8 cellular contexts compared by ENCODE assay signal in genomic region chr6:1390071-1390804, GRCh38. TPM values are rescaled to one million over a fixed set of nuclear protein-coding genes. Genes with fewer than 3 reads are reported as not detected.
DNase-seq lines count a peak whose midpoint lies in the region; ATAC-seq and TF ChIP-seq lines count a peak whose summit lies in the region.

No MANE protein-coding gene starts in this region.

- peaks cover 13% of the 10 kb centered on the region for H3K4me1 Mint-ChIP-seq in activated T-helper 17 cell treated with anti-CD3 and anti-CD28 coated beads, Interleukin-2, amount 50 U/mL, for 72 hours

- H3K9me3 ChIP-seq in hepatocyte (ENCODE audit: low read depth), result no peaks in the 10 kb centered on the region

- CTCF ChIA-PET in GM10248 (lab: Yijun Ruan, JAX), result interaction anchor here (0.6 kb wide), 1 partner anchor 9 kb away, joined by 4 read pairs; no protein-coding TSS in a partner anchor

- no peak for TF ChIP-seq CTCF in hepatocyte (IDR thresholded peaks at IDR 0.05; ENCODE audit: poor library complexity)
- TF ChIP-seq CTCF in GM10248 (IDR thresholded peaks at IDR 0.05; ENCODE audit: control extremely low read depth, extremely low read depth, low read depth, missing control alignments), result no peak

- peak overlapping the region; percentile 94 for H3K27ac ChIP-seq in hepatocyte
- peak overlapping the region in 5 of 21 experiments; percentile 23 to 77 (median 59) for H3K27ac ChIP-seq in skin epidermis

- no peaks in the 10 kb centered on the region for H3K9me3 Mint-ChIP-seq in activated T-helper 17 cell treated with anti-CD3 and anti-CD28 coated beads, Interleukin-2, amount 50 U/mL, for 72 hours

- H3K27me3 ChIP-seq in hepatocyte, result peaks cover 89% of the 10 kb centered on the region

- peaks cover 19% of the 10 kb centered on the region for H4K20me1 ChIP-seq in hepatocyte (ENCODE audit: insufficient read depth, poor library complexity, severe bottlenecking)

- peak; percentile 67 for DNase-seq in activated CD8-positive, alpha-beta memory T cell treated with anti-CD3 and anti-CD28 coated beads for 24 hours
- DNase-seq in activated CD8-positive, alpha-beta memory T cell treated with anti-CD3 and anti-CD28 coated beads, Interleukin-2, amount 50 U/mL, for 4 hours, result no peak
- DNase-seq in hepatocyte (ENCODE audit: low spot score), result no peak
- DNase-seq in GM10248 (ENCODE audit: extremely low spot score), result no peak
- DNase-seq in NCI-H1436 treated with DMSO at 0.1 percent for 48 hours (lab: John Stamatoyannopoulos, UW), result no peak

- no peaks in the 10 kb centered on the region for H3K36me3 Mint-ChIP-seq in activated T-helper 17 cell treated with anti-CD3 and anti-CD28 coated beads, Interleukin-2, amount 50 U/mL, for 72 hours (ENCODE audit: low read depth)

- H2AFZ ChIP-seq in hepatocyte, result peak overlapping the region; percentile 33

- peaks cover 5% of the 10 kb centered on the region for H3K4me1 ChIP-seq in hepatocyte (ENCODE audit: insufficient read depth)

- POLR2A ChIA-PET in GM10248 (lab: Yijun Ruan, JAX), result no interaction called here

- under 1% methylated on average over 66 of the region's 92 CpGs for WGBS in hepatocyte (ENCODE audit: low lambda C conversion rate, missing lambda C conversion rate)

- H3K9me2 ChIP-seq in hepatocyte (replicated peaks; ENCODE audit: insufficient read depth), result no peaks in the 10 kb centered on the region

- peak overlapping the region; percentile 86 for H3K4me2 ChIP-seq in hepatocyte

- H3K4me3 Mint-ChIP-seq in activated T-helper 17 cell treated with anti-CD3 and anti-CD28 coated beads, Interleukin-2, amount 50 U/mL, for 72 hours, result peak overlapping the region; percentile 69

- H3K79me2 ChIP-seq in hepatocyte, result peaks cover 66% of the 10 kb centered on the region

- peak; percentile 28 for ATAC-seq in activated T-helper 17 cell treated with anti-CD3 and anti-CD28 coated beads, Interleukin-2, amount 50 U/mL, for 72 hours (replicated peaks)
- no peak for ATAC-seq in GM18870 (IDR thresholded peaks at IDR 0.05; ENCODE audit: unreplicated experiment)

- H3K4me3 ChIP-seq in hepatocyte, result peak overlapping the region; percentile 77
- peak overlapping the region; percentile 30 to 47 (median 38) for H3K4me3 ChIP-seq in skin epidermis

- H3K27me3 Mint-ChIP-seq in activated T-helper 17 cell treated with anti-CD3 and anti-CD28 coated beads, Interleukin-2, amount 50 U/mL, for 72 hours, result peaks cover 68% of the 10 kb centered on the region

- no peaks in the 10 kb centered on the region for H3K36me3 ChIP-seq in hepatocyte (replicated peaks; ENCODE audit: insufficient read depth, low read depth)

- no peak overlapping the region for H3K27ac Mint-ChIP-seq in activated T-helper 17 cell treated with anti-CD3 and anti-CD28 coated beads, Interleukin-2, amount 50 U/mL, for 72 hours

RNA-seq across cellular contexts. Expression of gene FOXF2, which starts 0.9 kb away (rescaled TPM):
- total RNA-seq in activated T-helper 17 cell treated with anti-CD3 and anti-CD28 coated beads, Interleukin-2, amount 50 U/mL, for 72 hours, result not detected
- 18.0 and 28.0 TPM in 2 replicates for total RNA-seq in hepatocyte
- 24.9 and 31.5 TPM in 2 replicates for polyA plus RNA-seq in hepatocyte

Comparison
In these comparisons a context has a peak if more than half of its experiments do, and no peak if none do; other contexts are left out.
1. RNA of gene FOXF2, which starts 0.9 kb away (total RNA-seq): 18.0 to 28.0 TPM in hepatocyte; not detected in activated T-helper 17 cell treated with anti-CD3 and anti-CD28 coated beads, Interleukin-2, amount 50 U/mL, for 72 hours; every median in the first group is over 10 times any median in the second.